1 cellular context compared by ENCODE assay signal in the genomic region with DNA sequence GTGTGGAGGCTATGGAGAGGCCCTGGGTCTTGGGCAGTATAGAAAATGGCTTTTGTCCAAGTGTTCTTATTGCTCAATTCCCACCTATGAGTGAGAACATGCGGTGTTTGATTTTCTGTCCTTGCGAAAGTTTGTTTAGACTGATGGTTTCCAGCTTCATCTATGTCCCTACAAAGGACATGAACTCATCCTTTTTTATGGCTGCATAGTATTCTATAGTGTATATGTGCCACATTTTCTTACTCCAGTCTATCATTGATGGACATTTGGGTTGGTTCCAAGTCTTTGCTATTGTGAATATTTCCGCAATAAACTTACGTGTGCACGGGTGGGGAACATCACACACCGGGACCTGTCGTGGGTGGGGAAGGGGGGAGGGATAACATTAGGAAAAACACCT.
TF ChIP-seq lines count a peak whose summit lies in the region.

No MANE protein-coding gene starts in this region.

TF ChIP-seq in H1, 55 proteins besides CTCF, POLR2A, EP300 and RAD21:
- 0 out of 2 replicates have a peak, but pooled peaks have one; percentile 68 for TF ChIP-seq KDM1A (IDR thresholded peaks at IDR 0.05; ENCODE audit: borderline replicate concordance, low read length)
